Comparison of ENCODE assay signal across 25 cellular contexts in genomic region chr14:37270629-37271028, GRCh38.
"Had no signal": no experiment of that assay in that cellular context is flagged by ENCODE, and none has a peak within 500 bp of the region (broad histone marks: within the 10 kb centered on the region; RNA-seq: fewer than 3 reads in every experiment).

No MANE protein-coding gene starts in this region.

- DNase-seq: activated CD4-positive, alpha-beta T cell treated with anti-CD3 and anti-CD28 coated beads, Interleukin-2, amount 50 U/mL, for 1 hour; activated CD4-positive, CD25-positive, alpha-beta regulatory T cell treated with anti-CD3 and anti-CD28 coated beads, Interleukin-2, amount 50 U/mL, for 72 hours; activated gamma-delta T cell treated with Interleukin-2 at 50 U/mL for 16 hours; activated T-cell treated with anti-CD3 and anti-CD28 coated beads, Interleukin-2, amount 50 U/mL, for 1 hour; brain microvascular endothelial cell; caudate nucleus; effector memory CD4-positive, alpha-beta T cell; foreskin melanocyte; kidney; lower lobe of right lung; mesendoderm; mucosa of descending colon; nephron progenitor cell; pancreas; psoas muscle; stimulated activated CD4-positive, alpha-beta T cell treated with anti-CD3 and anti-CD28 coated beads, Interleukin-4, amount 100 ng/mL, for 24 hours; stimulated activated naive CD8-positive, alpha-beta T cell treated with anti-CD3 and anti-CD28 coated beads, Interleukin-15, Interleukin-2, amounts not matched to agents 100 U/mL and 50 U/mL, for 24 hours; substantia nigra; thyroid gland; upper lobe of right lung; WERI-Rb-1 had no signal

- FAIRE-seq: pancreas, TTC549 had no signal

- H3K27ac ChIP-seq: ascending aorta, brain microvascular endothelial cell, lower lobe of right lung, pancreas, psoas muscle, right atrium auricular region, thyroid gland, upper lobe of right lung, WERI-Rb-1 had no signal

- H3K4me3 ChIP-seq: ascending aorta, lower lobe of right lung, mucosa of descending colon, pancreas, psoas muscle, right atrium auricular region, thyroid gland, upper lobe of right lung had no signal

- ATAC-seq: left lobe of liver; lower lobe of right lung; mucosa of descending colon; pancreas; psoas muscle; stimulated activated naive CD8-positive, alpha-beta T cell treated with anti-CD3 and anti-CD28 coated beads, Interleukin-15, Interleukin-2, amounts not matched to agents 100 U/mL and 50 U/mL, for 24 hours; upper lobe of right lung had no signal

- H3K4me1 ChIP-seq: ascending aorta, lower lobe of right lung, pancreas, psoas muscle, right atrium auricular region, thyroid gland, upper lobe of right lung had no signal

- H3K27me3 ChIP-seq: ascending aorta, brain microvascular endothelial cell, pancreas, right atrium auricular region, thyroid gland, upper lobe of right lung had no signal

- H3K36me3 ChIP-seq: brain microvascular endothelial cell, lower lobe of right lung, pancreas, thyroid gland, upper lobe of right lung, WERI-Rb-1 had no signal

- H3K9me3 ChIP-seq: ascending aorta, lower lobe of right lung, mucosa of descending colon, pancreas, psoas muscle, right atrium auricular region, thyroid gland, upper lobe of right lung had no signal
